ENCODE assay signal across 8 cellular contexts in genomic region chr3:58434511-58434910, GRCh38. TPM values are rescaled to one million over a fixed set of nuclear protein-coding genes. Genes with fewer than 3 reads are reported as not detected.
DNase-seq lines count a peak whose midpoint lies in the region; ATAC-seq, FAIRE-seq and TF ChIP-seq lines count a peak whose summit lies in the region.

No MANE protein-coding gene starts in this region.

- no peak overlapping the region for H3K56ac ChIP-seq in H1 (replicated peaks; ENCODE audit: insufficient read length, low read depth, low read length)

- peaks cover 21% of the 10 kb centered on the region for H3K36me3 ChIP-seq in CD8-positive, alpha-beta T cell (ENCODE audit: insufficient read depth, low read length)
- H3K36me3 ChIP-seq in OCI-LY7 (ENCODE audit: insufficient read depth, low read length) (peaks cover 28% of the 10 kb centered on the region), H1 (ENCODE audit: control insufficient read depth in 2 of 4, insufficient read depth in 4 of 4, low read length in 3 of 4) (peaks cover 18 to 24% (median 23%) of the 10 kb centered on the region in 4 experiments; a peak in 7 of 8 replicates), neutrophil (peaks cover 24% of the 10 kb centered on the region)

- CTCF ChIA-PET in CD8-positive, alpha-beta T cell (lab: Charles Lee) = interaction anchor here (1.3 to 1.8 kb wide), 2 partner anchors 19 to 128 kb away, joined by 3 to 4 read pairs; partner anchors contain the start of genes HTD2 and RPP14
- CTCF ChIA-PET in OCI-LY7 (lab: Charles Lee; ENCODE audit: unreplicated experiment) (interaction anchor here (0.6 kb wide), 1 partner anchor 85 kb away, joined by 3 read pairs; no protein-coding TSS in a partner anchor), H1 (lab: Charles Lee; ENCODE audit: partially characterized antibody) (interaction anchor here (0.9 to 3.3 kb wide), 9 partner anchors 17 to 126 kb away, joined by 3 to 10 read pairs (median 5); no protein-coding TSS in a partner anchor)

- H4K5ac ChIP-seq in H1 (ENCODE audit: insufficient read length, low read depth, low read length) = peak overlapping the region; percentile 31

- no peak overlapping the region for H4K8ac ChIP-seq in H1 (ENCODE audit: extremely low read depth, insufficient read depth, low read length)

- H3K4me1 ChIP-seq in CD8-positive, alpha-beta T cell (ENCODE audit: insufficient read depth, low read length) = peaks cover 10% of the 10 kb centered on the region
- H3K4me1 ChIP-seq in OCI-LY7 (ENCODE audit: insufficient read depth, low read length, poor library complexity, severe bottlenecking) = peaks cover 24% of the 10 kb centered on the region
- H3K4me1 ChIP-seq in H1 (replicated peaks in 1 of 4; ENCODE audit: control insufficient read depth in 3 of 4, insufficient read depth in 4 of 4, low read length in 3 of 4) = peaks cover 0 to 21% (median 12%) of the 10 kb centered on the region in 4 experiments; a peak in 5 of 7 replicates
- peaks cover 12 to 13% of the 10 kb centered on the region in 2 experiments for H3K4me1 ChIP-seq in neutrophil (ENCODE audit: control insufficient read depth in 1 of 2, insufficient read depth in 1 of 2, low read depth in 1 of 2, low read length in 1 of 2)

- no peak for TF ChIP-seq RAD21 in H1 (IDR thresholded peaks at IDR 0.05 in 1 of 2, conservative IDR thresholded peaks at IDR 0.05 in 1 of 2; ENCODE audit: low read depth in 2 of 2, low read length in 2 of 2)

- H2BK15ac ChIP-seq in H1 (ENCODE audit: low read length) = peak overlapping the region; percentile 99; the same call in 1 of the 2 replicates

- peak overlapping the region; percentile 93 for H3K4me2 ChIP-seq in OCI-LY7 (ENCODE audit: low read length)
- peak overlapping the region; percentile 5 to 72; a peak in 2 of 4 replicates for H3K4me2 ChIP-seq in H1 (ENCODE audit: insufficient read depth in 1 of 2, low read depth in 2 of 2, low read length in 2 of 2)

- no peak for TF ChIP-seq EP300 in H1 (IDR thresholded peaks at IDR 0.05; ENCODE audit: borderline replicate concordance in 1 of 2, low read depth in 2 of 2, low read length in 2 of 2)

- peak overlapping the region; percentile 92 for H3K4me3 Mint-ChIP-seq in CD8-positive, alpha-beta T cell

- no peak overlapping the region for H3K23ac ChIP-seq in H1 (ENCODE audit: insufficient read length)

- no peaks in the 10 kb centered on the region for H3K9me2 ChIP-seq in OCI-LY7 (ENCODE audit: insufficient read depth, low read length)

- H4K91ac ChIP-seq in H1 (replicated peaks; ENCODE audit: insufficient read length, low read length) = peak overlapping the region; percentile 83

- no peak for ATAC-seq in CD8-positive, alpha-beta T cell
- no peak for ATAC-seq in GM18505 (IDR thresholded peaks at IDR 0.05; ENCODE audit: unreplicated experiment)

- TF ChIP-seq POLR2A in H1 (IDR thresholded peaks at IDR 0.05; ENCODE audit: control extremely low read depth in 1 of 2, low read depth in 2 of 2, low read length in 2 of 2) = no peak
- TF ChIP-seq POLR2A in GM18505 (IDR thresholded peaks at IDR 0.05; ENCODE audit: borderline replicate concordance, extremely low read depth, insufficient read depth, insufficient read length) = no peak

- H3K27me3 ChIP-seq in CD8-positive, alpha-beta T cell (ENCODE audit: insufficient read depth, low read length) = no peaks in the 10 kb centered on the region
- H3K27me3 ChIP-seq in H1 (replicated peaks in 1 of 4; ENCODE audit: control insufficient read depth in 3 of 4, extremely low read depth in 1 of 4, insufficient read depth in 3 of 4, low read length in 3 of 4) = no peaks in the 10 kb centered on the region
- no peaks in the 10 kb centered on the region for H3K27me3 ChIP-seq in neutrophil

- BruUV-seq in OCI-LY7 (replicated peaks; lab: Mats Ljungman, UMichigan) = no TSS peak

- H3K18ac ChIP-seq in H1 (ENCODE audit: extremely low read depth, low read length) = 0 out of 2 replicates have a peak overlapping the region, but pooled peaks have one; percentile 49

- H3K79me2 ChIP-seq in OCI-LY7 (ENCODE audit: insufficient read depth, low read depth, low read length) = peaks cover 21% of the 10 kb centered on the region; the same call in 1 of the 2 replicates
- H3K79me2 ChIP-seq in H1 (ENCODE audit: control insufficient read depth in 1 of 2, insufficient read depth in 2 of 2, low read length in 2 of 2) = peaks cover 0 to 20% of the 10 kb centered on the region in 2 experiments; a peak in 2 of 4 replicates

- no peak overlapping the region for H3K4me3 ChIP-seq in CD8-positive, alpha-beta T cell (ENCODE audit: low read depth, low read length)
- H3K4me3 ChIP-seq in OCI-LY7 (ENCODE audit: low read depth, low read length, poor library complexity, severe bottlenecking) = peak overlapping the region; percentile 83
- H3K4me3 ChIP-seq in H1 (ENCODE audit: extremely low read depth in 1 of 4, insufficient read depth in 2 of 4, low read depth in 3 of 4, low read length in 4 of 4) = peak overlapping the region in 1 of 4 experiments; percentile 29; a peak in 1 of 8 replicates
- no peak overlapping the region for H3K4me3 ChIP-seq in neutrophil (ENCODE audit: low read depth in 1 of 2, low read length in 1 of 2)

- WGBS in H1 (ENCODE audit: extremely low coverage in 1 of 2, insufficient coverage in 1 of 2, insufficient read length in 1 of 2, insufficient replicate concordance in 2 of 2, low coverage in 1 of 2, low lambda C conversion rate in 2 of 2, missing lambda C conversion rate in 1 of 2), 2 experiments = 63% methylated on average over 11 of the region's 11 CpGs; no CpG with 5 or more reads in 1 of the 2 experiments

- H4K20me1 ChIP-seq in OCI-LY7 (ENCODE audit: insufficient read depth, low read length) (no peaks in the 10 kb centered on the region), H1 (replicated peaks in 1 of 2; ENCODE audit: control insufficient read depth in 1 of 2, insufficient read depth in 2 of 2, low read length in 2 of 2) (peaks cover 0 to 3% of the 10 kb centered on the region in 2 experiments)

- no peaks in the 10 kb centered on the region for H3K9me3 ChIP-seq in CD8-positive, alpha-beta T cell (ENCODE audit: low read length)
- H3K9me3 ChIP-seq in OCI-LY7 (ENCODE audit: low read length) (no peaks in the 10 kb centered on the region), H1 (ENCODE audit: insufficient read depth in 2 of 2, low read depth in 1 of 2, low read length in 1 of 2) (no peaks in the 10 kb centered on the region), neutrophil (no peaks in the 10 kb centered on the region)

- H3K27ac Mint-ChIP-seq in CD8-positive, alpha-beta T cell = peak overlapping the region; percentile 97

- peaks cover 25% of the 10 kb centered on the region for H3K4me1 Mint-ChIP-seq in CD8-positive, alpha-beta T cell (ENCODE audit: low read depth)

- H3K27ac ChIP-seq in CD8-positive, alpha-beta T cell (ENCODE audit: low read depth, low read length) = no peak overlapping the region
- H3K27ac ChIP-seq in OCI-LY7 (ENCODE audit: low read depth, low read length, poor library complexity, severe bottlenecking) (no peak overlapping the region), H1 (ENCODE audit: low read depth, low read length) (peak overlapping the region; percentile 17; the same call in 1 of the 2 replicates), neutrophil (peak overlapping the region; percentile 87)

- FAIRE-seq in H1 (lab: Jason Lieb, UNC) = no peak

- H3K9ac ChIP-seq in H1 (replicated peaks in 1 of 4; ENCODE audit: extremely low read depth in 1 of 4, low read depth in 3 of 4, low read length in 3 of 4) = no peak overlapping the region

- H3K9me3 Mint-ChIP-seq in CD8-positive, alpha-beta T cell = no peaks in the 10 kb centered on the region

- peak overlapping the region; percentile 97 for H2BK12ac ChIP-seq in H1 (ENCODE audit: low read depth, low read length)

- TF ChIP-seq CTCF in CD8-positive, alpha-beta T cell (IDR thresholded peaks at IDR 0.05) = no peak
- TF ChIP-seq CTCF in OCI-LY7 (conservative IDR thresholded peaks at IDR 0.05; ENCODE audit: low read length) (no peak), H1 (IDR thresholded peaks at IDR 0.05; ENCODE audit: control extremely low read depth in 1 of 3, insufficient read depth in 1 of 3, low read depth in 1 of 3, low read length in 3 of 3) (no peak), neutrophil (IDR thresholded peaks at IDR 0.05) (no peak)

- H2AK5ac ChIP-seq in H1 (ENCODE audit: low read depth, low read length) = no peak overlapping the region; the same call in 1 of the 2 replicates

- H3K79me1 ChIP-seq in H1 (ENCODE audit: low read depth, low read length) = no peaks in the 10 kb centered on the region

- POLR2A ChIA-PET in CD8-positive, alpha-beta T cell (lab: Charles Lee) = interaction anchor here (0.6 to 2.2 kb wide), 5 partner anchors 11 to 128 kb away, joined by 3 to 8 read pairs (median 4); partner anchors contain the start of genes HTD2, KCTD6 and RPP14
- POLR2A ChIA-PET in OCI-LY7 (lab: Charles Lee) = interaction anchor here (0.6 to 1.6 kb wide), 5 partner anchors 10 to 128 kb away, joined by 3 to 7 read pairs (median 5); no protein-coding TSS in a partner anchor
- POLR2A ChIA-PET in H1 (lab: Charles Lee; ENCODE audit: partially characterized antibody) = interaction anchor here (0.8 to 3.3 kb wide), 19 partner anchors 8 to 259 kb away, joined by 3 to 30 read pairs (median 4); partner anchors contain the start of gene KCTD6

- H2AFZ ChIP-seq in OCI-LY7 (ENCODE audit: low read length) (peak overlapping the region; percentile 87; the same call in 1 of the 2 replicates), H1 (ENCODE audit: low read length) (no peak overlapping the region)

- no peak overlapping the region for H3K14ac ChIP-seq in H1 (ENCODE audit: insufficient read length)

- no peak overlapping the region for H2BK120ac ChIP-seq in H1 (replicated peaks; ENCODE audit: low read depth, low read length)

- H2BK20ac ChIP-seq in H1 (ENCODE audit: low read length) = 0 out of 2 replicates have a peak overlapping the region, but pooled peaks have one; percentile 57

- H2BK5ac ChIP-seq in H1 (ENCODE audit: low read depth, low read length) = peak overlapping the region; percentile 98; the same call in 1 of the 2 replicates

- H3K4ac ChIP-seq in H1 (replicated peaks; ENCODE audit: insufficient read length, low read depth, low read length) = no peak overlapping the region

- H3K23me2 ChIP-seq in H1 (ENCODE audit: low read depth, low read length) = peaks cover 5% of the 10 kb centered on the region; the same call in 1 of the 2 replicates

- no peaks in the 10 kb centered on the region for H3K27me3 Mint-ChIP-seq in CD8-positive, alpha-beta T cell (ENCODE audit: low read depth)

- intact Hi-C loops in CD8-positive, alpha-beta T cell (cut with DNase I, micrococcal nuclease) = loop anchor here (5.0 to 10.0 kb wide), 5 partner anchors 98 to 1207 kb away; partner anchors contain the start of genes ABHD6 (in 1 of the 2), APPL1 (in 1 of the 2), ARF4 (in 1 of the 2) and SLMAP (in 1 of the 2)
- intact Hi-C loops in OCI-LY7 (cut with micrococcal nuclease; ENCODE audit: unreplicated experiment) = loop anchor here (5.0 to 10.0 kb wide), 3 partner anchors 58 to 1650 kb away; partner anchors contain the start of genes KCTD6 and PXK

- peaks cover 32% of the 10 kb centered on the region for H3K36me3 Mint-ChIP-seq in CD8-positive, alpha-beta T cell

- no peak for DNase-seq in CD8-positive, alpha-beta T cell
- DNase-seq in OCI-LY7 (ENCODE audit: low spot score) = no peak
- no peak for DNase-seq in H1 (ENCODE audit: low read depth in 1 of 2, low spot score in 2 of 2)
- DNase-seq in SIG-M5 (lab: John Stamatoyannopoulos, UW) = no peak
- no peak for DNase-seq in activated effector memory CD4-positive, alpha-beta T cell treated with Interleukin-2 at 50 U/mL for 16 hours
- no peak for DNase-seq in NCI-H2196 treated with DMSO at 0.1 percent for 48 hours (lab: John Stamatoyannopoulos, UW; ENCODE audit: unreplicated experiment)

RNA-seq across cellular contexts. Expression of gene PDHB, which starts 0.9 kb away (rescaled TPM):
- total RNA-seq in CD8-positive, alpha-beta T cell = 10 to 100 TPM; 32.5 to 33.2 TPM
- 60.8 and 76.8 TPM in 2 replicates for total RNA-seq in OCI-LY7 (2014; rRNA removed; shearing (Covaris generic))
- 82.4 and 86.6 TPM in 2 replicates for total RNA-seq in OCI-LY7 (2022)
- 132 and 140 TPM in 2 replicates for total RNA-seq in H1 (2021; fragmentation: NEBNext Ultra II Directional; extraction: Animal tissue kit (Norgen Biotek cat#: 25700))
- 61.9 and 90.4 TPM in 2 replicates for polyA plus RNA-seq in H1 (2011; rRNA removed)
- 132 TPM for polyA plus RNA-seq in H1 (2011; cell fraction: cytosol; rRNA removed)
- 58.1 TPM for polyA plus RNA-seq in H1 (2011; cell fraction: nucleus; rRNA removed)
- 128 to 145 TPM (median 131 TPM) in 4 replicates for polyA plus RNA-seq in H1 (2012, experiment 1 of 2)
- 36.4 TPM for polyA plus RNA-seq in H1 (2012, experiment 2 of 2)
- polyA plus RNA-seq in H1 (2013, experiment 1 of 2) = 99.7 TPM
- polyA plus RNA-seq in H1 (2013, experiment 2 of 2) = 105 TPM
- 61.4 and 69.7 TPM in 2 replicates for polyA minus RNA-seq in H1 (2011; rRNA and poly(A)+ RNA removed)
- 44.0 TPM for polyA minus RNA-seq in H1 (2011; cell fraction: cytosol; rRNA and poly(A)+ RNA removed)
- polyA minus RNA-seq in H1 (2011; cell fraction: nucleus; rRNA and poly(A)+ RNA removed) = 60.3 TPM

RNA-seq across cellular contexts. Expression of gene KCTD6, which starts 57.4 kb away (rescaled TPM):
- 1 to 10 TPM; 4.2 to 4.5 TPM for total RNA-seq in CD8-positive, alpha-beta T cell
- 12.6 and 17.1 TPM in 2 replicates for total RNA-seq in OCI-LY7 (2014; rRNA removed; shearing (Covaris generic))
- total RNA-seq in OCI-LY7 (2022) = 16.4 and 16.6 TPM in 2 replicates
- total RNA-seq in H1 (2021; fragmentation: NEBNext Ultra II Directional; extraction: Animal tissue kit (Norgen Biotek cat#: 25700)) = 21.4 and 22.2 TPM in 2 replicates
- polyA plus RNA-seq in H1 (2011; rRNA removed) = 11.0 and 17.4 TPM in 2 replicates
- 15.1 TPM for polyA plus RNA-seq in H1 (2011; cell fraction: cytosol; rRNA removed)
- 8.3 TPM for polyA plus RNA-seq in H1 (2011; cell fraction: nucleus; rRNA removed)
- polyA plus RNA-seq in H1 (2012, experiment 1 of 2) = 9.0 to 12.7 TPM (median 9.3 TPM) in 4 replicates
- polyA plus RNA-seq in H1 (2012, experiment 2 of 2) = 2.6 TPM
- polyA plus RNA-seq in H1 (2013, experiment 1 of 2) = 16.2 TPM
- 16.9 TPM for polyA plus RNA-seq in H1 (2013, experiment 2 of 2)
- 14.5 and 16.0 TPM in 2 replicates for polyA minus RNA-seq in H1 (2011; rRNA and poly(A)+ RNA removed)
- polyA minus RNA-seq in H1 (2011; cell fraction: cytosol; rRNA and poly(A)+ RNA removed) = 10.8 TPM
- polyA minus RNA-seq in H1 (2011; cell fraction: nucleus; rRNA and poly(A)+ RNA removed) = 24.4 TPM

Comparison
In these comparisons a context has a peak if more than half of its experiments do, and no peak if none do; other contexts are left out.
1. H3K27ac ChIP-seq: peak in H1 (single experiment) and neutrophil (single experiment); none in CD8-positive, alpha-beta T cell (single experiment) and OCI-LY7 (single experiment).